In the genomic region with DNA sequence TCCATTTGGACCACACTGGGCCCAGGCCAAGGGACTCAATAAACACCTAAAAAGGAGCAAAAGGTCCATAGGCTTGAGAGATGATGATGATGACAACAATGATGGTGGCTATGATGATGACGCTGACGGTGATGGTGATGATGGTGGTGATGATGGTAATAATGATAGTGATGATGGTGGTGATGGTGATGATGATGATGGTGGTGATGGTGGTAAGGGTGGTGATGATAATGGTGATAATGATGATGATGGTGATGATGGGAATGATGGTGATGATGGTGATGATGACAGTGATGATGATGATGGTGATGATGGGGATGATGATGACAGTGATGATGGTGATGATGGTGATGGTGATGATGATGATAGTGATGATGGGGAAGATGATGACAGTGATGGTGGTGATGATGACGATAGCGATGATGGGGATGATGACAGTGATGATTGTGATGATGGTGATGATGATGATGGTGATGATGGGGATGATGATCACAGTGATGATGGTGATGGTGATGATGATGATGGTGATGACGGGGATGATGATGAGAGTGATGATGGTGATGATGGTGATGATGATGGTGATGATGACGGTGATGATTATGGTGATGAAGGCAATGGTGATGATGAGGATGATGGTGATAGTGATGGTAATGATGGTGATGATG, we compare ENCODE assay signal across 25 cellular contexts. TPM values are rescaled to one million over a fixed set of nuclear protein-coding genes. Genes with fewer than 3 reads are reported as not detected.
DNase-seq lines count a peak whose midpoint lies in the region; ATAC-seq, FAIRE-seq and TF ChIP-seq lines count a peak whose summit lies in the region.
"Had no signal": no experiment of that assay in that cellular context is flagged by ENCODE, and none has a peak within 500 bp of the region (broad histone marks: within the 10 kb centered on the region; RNA-seq: fewer than 3 reads in every experiment).

No MANE protein-coding gene starts in this region.

- no TSS peak for BruUV-seq in GM12878 (replicated peaks; lab: Mats Ljungman, UMichigan)

- no peaks in the 10 kb centered on the region for H3K9me3 ChIP-seq in CD4-positive, alpha-beta T cell (ENCODE audit: control insufficient read depth, low read length)
- no peaks in the 10 kb centered on the region; the same call in 2 of the 3 replicates for H3K9me3 ChIP-seq in GM12878 (replicated peaks; ENCODE audit: control insufficient read depth, insufficient read depth, low read length)
- peaks cover 0 to 1% of the 10 kb centered on the region in 2 donors for H3K9me3 ChIP-seq in neuronal stem cell (replicated peaks in 1 of 2; ENCODE audit: control insufficient read depth in 2 of 2, insufficient read depth in 1 of 2, low read depth in 1 of 2, low read length in 2 of 2)
- H3K9me3 ChIP-seq: SK-N-SH had no signal

- H3K9ac ChIP-seq in GM12878 (ENCODE audit: control insufficient read depth, insufficient read depth, low read length) (no peak overlapping the region), neuronal stem cell (ENCODE audit: low read depth, low read length, poor library complexity) (peak overlapping the region; percentile 38)
- H3K9ac ChIP-seq: SK-N-SH had no signal

- H3K27me3 ChIP-seq in CD4-positive, alpha-beta T cell (ENCODE audit: control insufficient read depth, insufficient read depth, low read length): no peaks in the 10 kb centered on the region
- H3K27me3 ChIP-seq in GM12878 (replicated peaks in 1 of 2; ENCODE audit: control insufficient read depth in 2 of 2, insufficient read depth in 2 of 2, low read length in 1 of 2): no peaks in the 10 kb centered on the region; a peak in 1 of 4 replicates
- peaks cover 0 to 16% (median 0%) of the 10 kb centered on the region in 3 experiments for H3K27me3 ChIP-seq in neuronal stem cell (ENCODE audit: control insufficient read depth in 3 of 3, insufficient read depth in 3 of 3, low read depth in 1 of 3, low read length in 3 of 3)
- H3K27me3 ChIP-seq: BE2C had no signal

- H4K20me1 ChIP-seq in GM12878 (ENCODE audit: control insufficient read depth, insufficient read depth): no peaks in the 10 kb centered on the region

- no peak for TF ChIP-seq POLR2A in GM12878 (IDR thresholded peaks at IDR 0.05; ENCODE audit: low read depth, low read length)

- peak; percentile 29 for ATAC-seq in CD4-positive, alpha-beta T cell (ENCODE audit: poor library complexity)
- no peak for ATAC-seq in GM12878
- ATAC-seq in HG02642 (IDR thresholded peaks at IDR 0.05; ENCODE audit: poor library complexity, unreplicated experiment): no peak
- ATAC-seq in GM18909 (IDR thresholded peaks at IDR 0.05; ENCODE audit: poor library complexity, unreplicated experiment): no peak

- H3K4me1 ChIP-seq in GM12878 (ENCODE audit: control insufficient read depth, insufficient read depth, low read length) (no peaks in the 10 kb centered on the region), neuronal stem cell (ENCODE audit: control insufficient read depth in 2 of 2, insufficient read depth in 1 of 2, low read depth in 1 of 2, low read length in 2 of 2) (no peaks in the 10 kb centered on the region)
- H3K4me1 ChIP-seq: BE2C had no signal

- no peak overlapping the region for H3K14ac ChIP-seq in neuronal stem cell (ENCODE audit: low read length)

- H4K91ac ChIP-seq in neuronal stem cell (ENCODE audit: low read depth, low read length, poor library complexity): no peak overlapping the region

- H3K4me3 Mint-ChIP-seq in CD4-positive, alpha-beta T cell: no peak overlapping the region
- H3K4me3 Mint-ChIP-seq: CD14-positive monocyte, HFFc6 had no signal

- 55% methylated on average over 6 of the region's 6 CpGs for WGBS in GM12878 (ENCODE audit: insufficient coverage, insufficient replicate concordance, low lambda C conversion rate, missing lambda C conversion rate)
- 100% methylated on average over 1 to 2 of the region's 6 CpGs for WGBS in neuronal stem cell (ENCODE audit: extremely low coverage in 2 of 2, insufficient read length in 2 of 2, insufficient replicate concordance in 1 of 2), 2 donors

- POLR2A ChIA-PET in CD4-positive, alpha-beta T cell (lab: Charles Lee): no interaction called here
- POLR2A ChIA-PET in HEK293T (lab: Yijun Ruan, JAX) (no interaction called here), GM12878 (lab: Charles Lee) (no interaction called here)

- no peak overlapping the region for H3K23ac ChIP-seq in neuronal stem cell (ENCODE audit: low read depth, low read length, poor library complexity)

- RAD21 ChIA-PET in GM12878 (lab: Charles Lee; ENCODE audit: unreplicated experiment): no interaction called here

- DNase-seq in CD4-positive, alpha-beta T cell: no peak
- DNase-seq in HEK293T (ENCODE audit: extremely low spot score): no peak
- DNase-seq in GM12878 (ENCODE audit: low read depth, low spot score): no peak
- DNase-seq in neuronal stem cell (ENCODE audit: low spot score): no peak
- no peak for DNase-seq in DMS114 treated with DMSO at 0.1 percent for 48 hours (lab: John Stamatoyannopoulos, UW; ENCODE audit: unreplicated experiment)
- DNase-seq: 8988T, ACHN, BE2C, HFFc6, KBM-7, NCI-H2029, NCI-H446, NCI-H524 treated with DMSO at 0.1 percent for 48 hours, NCI-H774, SK-N-SH, SW 1271 had no signal

- H3K4me3 ChIP-seq in GM12878 (no peak overlapping the region), neuronal stem cell (ENCODE audit: low read length in 2 of 2) (peak overlapping the region in 1 of 2 donors; percentile 16)

- peaks cover 4% of the 10 kb centered on the region for H3K9me3 Mint-ChIP-seq in CD4-positive, alpha-beta T cell
- H3K9me3 Mint-ChIP-seq: HFFc6 had no signal

- in situ Hi-C loops in GM12878 (cut with MboI): no loop called here

- H2BK5ac ChIP-seq in neuronal stem cell (ENCODE audit: low read length): no peak overlapping the region

- SMC1A ChIA-PET in GM12878 (lab: Charles Lee; ENCODE audit: uncharacterized antibody, unreplicated experiment): no interaction called here

- no peak overlapping the region for H2AFZ ChIP-seq in GM12878 (ENCODE audit: control insufficient read depth, low read depth, low read length)
- no peak overlapping the region for H2AFZ ChIP-seq in neuronal stem cell (ENCODE audit: low read length)

- H3K79me2 ChIP-seq in GM12878 (ENCODE audit: control insufficient read depth, insufficient read depth, low read length): no peaks in the 10 kb centered on the region

- FAIRE-seq in GM12878 (lab: Jason Lieb, UNC): peak; percentile 65
- FAIRE-seq: D721Med, G401.6, H54, RCC 7860 had no signal

- H3K4me2 ChIP-seq in GM12878 (ENCODE audit: control insufficient read depth, insufficient read depth) (no peak overlapping the region), neuronal stem cell (ENCODE audit: insufficient read depth, low read length, poor library complexity, severe bottlenecking) (no peak overlapping the region)
- H3K4me2 ChIP-seq: SK-N-SH had no signal

- H3K18ac ChIP-seq in neuronal stem cell (ENCODE audit: low read length): no peak overlapping the region

- H3K4me1 Mint-ChIP-seq in CD4-positive, alpha-beta T cell (ENCODE audit: low read depth): no peaks in the 10 kb centered on the region

- H3K4ac ChIP-seq in neuronal stem cell (ENCODE audit: low read length): no peak overlapping the region

- no peaks in the 10 kb centered on the region for H3K36me3 Mint-ChIP-seq in CD4-positive, alpha-beta T cell (ENCODE audit: low read depth)

- no peak overlapping the region for H2BK12ac ChIP-seq in neuronal stem cell (ENCODE audit: low read length)

- H3K79me1 ChIP-seq in neuronal stem cell (ENCODE audit: low read depth, low read length): no peaks in the 10 kb centered on the region

- H3K36me3 ChIP-seq in GM12878 (ENCODE audit: control insufficient read depth in 2 of 2, insufficient read depth in 2 of 2, low read length in 1 of 2) (no peaks in the 10 kb centered on the region), neuronal stem cell (replicated peaks in 1 of 2; ENCODE audit: control insufficient read depth in 2 of 2, insufficient read depth in 2 of 2, low read length in 2 of 2) (no peaks in the 10 kb centered on the region)
- H3K36me3 ChIP-seq: BE2C had no signal

- H2BK15ac ChIP-seq in neuronal stem cell (ENCODE audit: low read length): no peak overlapping the region

- no peak overlapping the region for H4K8ac ChIP-seq in neuronal stem cell (ENCODE audit: low read depth, low read length)

- no peak for TF ChIP-seq EP300 in GM12878 (IDR thresholded peaks at IDR 0.05; ENCODE audit: borderline replicate concordance in 1 of 2, control insufficient read depth in 1 of 2, low read depth in 2 of 2, low read length in 2 of 2)

- no peak for TF ChIP-seq CTCF in CD4-positive, alpha-beta T cell (IDR thresholded peaks at IDR 0.05)
- no peak for TF ChIP-seq CTCF in GM12878 (IDR thresholded peaks at IDR 0.05 in 2 of 3, conservative IDR thresholded peaks at IDR 0.05 in 1 of 3; ENCODE audit: control insufficient read depth in 2 of 3, extremely low read depth in 1 of 3, insufficient read depth in 1 of 3, low read depth in 3 of 3, low read length in 3 of 3)

- intact Hi-C loops in CD4-positive, alpha-beta T cell (cut with DNase I, micrococcal nuclease): no loop called here
- intact Hi-C loops in GM12878 (cut with micrococcal nuclease; ENCODE audit: unreplicated experiment): no loop called here

- H3K27ac ChIP-seq in CD4-positive, alpha-beta T cell (ENCODE audit: low read depth, low read length): no peak overlapping the region
- H3K27ac ChIP-seq in GM12878 (ENCODE audit: control insufficient read depth, insufficient read depth) (no peak overlapping the region), neuronal stem cell (replicated peaks; ENCODE audit: low read length) (no peak overlapping the region)
- H3K27ac ChIP-seq: HL-60 had no signal

- H2AK5ac ChIP-seq in neuronal stem cell (ENCODE audit: low read depth, low read length): no peak overlapping the region

- no peak overlapping the region for H2BK120ac ChIP-seq in neuronal stem cell (ENCODE audit: low read depth, low read length)

- no peak overlapping the region for H3K27ac Mint-ChIP-seq in CD4-positive, alpha-beta T cell
- H3K27ac Mint-ChIP-seq: CD14-positive monocyte, HFFc6 had no signal

- no peak for TF ChIP-seq RAD21 in GM12878 (IDR thresholded peaks at IDR 0.05; ENCODE audit: insufficient read depth, low read depth, low read length)

- CTCF ChIA-PET in CD4-positive, alpha-beta T cell (lab: Charles Lee): no interaction called here
- CTCF ChIA-PET in HEK293T (lab: Yijun Ruan, JAX): no interaction called here
- CTCF ChIA-PET in GM12878 (lab: Yijun Ruan, JAX): no interaction called here

- peaks cover under 1% of the 10 kb centered on the region for H3K27me3 Mint-ChIP-seq in CD4-positive, alpha-beta T cell

RNA-seq across cellular contexts. Expression of gene RASD2, which starts 7.1 kb away (rescaled TPM):
- 1 to 10 TPM; 1.4 to 1.6 TPM for total RNA-seq in CD4-positive, alpha-beta T cell
- not detected in 2 replicates for total RNA-seq in GM12878 (2013; cell fraction: nucleolus; rRNA removed)
- total RNA-seq in GM12878 (2014; rRNA removed) (not detected in 2 replicates), GM12878 (2014; rRNA removed; fragmentation: Illumina TruSeq; extraction: Trizol) (not detected in 2 replicates), GM12878 (2021) (not detected in 2 replicates)
- not detected for polyA plus RNA-seq in GM12878 (2011; ENCODE audit: low read depth)
- polyA plus RNA-seq in GM12878 (2011; rRNA removed) (0.03 TPM in 1 of 2 replicates, not detected in the other), GM12878 (2014; fragmentation: Illumina TruSeq; extraction: Trizol) (not detected in 2 replicates), GM12878 (2014; fragmentation: Nextera tagmentation; extraction: Ambion mirVana) (not detected), GM12878 (2014; rRNA removed) (not detected in 2 replicates), GM12878 (2016; fragmentation: Nextera tagmentation; extraction: Ambion mirVana) (not detected)
- not detected in 2 replicates for polyA plus RNA-seq in GM12878 (2011; cell fraction: cytosol; rRNA removed)
- polyA plus RNA-seq in GM12878 (2011; cell fraction: nucleus; rRNA removed): 0.03 TPM in 2 replicates
- 0.04 TPM in 1 of 2 replicates, not detected in the other for polyA plus RNA-seq in GM12878 (2012)
- not detected in 2 replicates for polyA minus RNA-seq in GM12878 (2011; rRNA and poly(A)+ RNA removed)
- not detected in 2 replicates for polyA minus RNA-seq in GM12878 (2011; cell fraction: cytosol; rRNA and poly(A)+ RNA removed)
- not detected in 2 replicates for polyA minus RNA-seq in GM12878 (2011; cell fraction: nucleus; rRNA and poly(A)+ RNA removed)
- 0.29 TPM for polyA plus RNA-seq in neuronal stem cell (2013, experiment 1 of 2)
- 0.28 TPM for polyA plus RNA-seq in neuronal stem cell (2013, experiment 2 of 2)
- total RNA-seq: HFFc6, MCF 10A had no signal
- polyA plus RNA-seq: CD14-positive monocyte had no signal
